In genomic region chr22:37552560-37553163, GRCh38 we compare ENCODE assay signal across 11 cellular contexts. TPM values are rescaled to one million over a fixed set of nuclear protein-coding genes. Genes with fewer than 3 reads are reported as not detected.
A peak's percentile ranks its signal among the peaks of the same experiment; 100 is the strongest.
DNase-seq lines count a peak whose midpoint lies in the region; ATAC-seq and TF ChIP-seq lines count a peak whose summit lies in the region.
"Had no signal": no experiment of that assay in that cellular context is flagged by ENCODE, and none has a peak within 500 bp of the region (broad histone marks: within the 10 kb centered on the region; RNA-seq: fewer than 3 reads in every experiment).

No MANE protein-coding gene starts in this region.

- H3K79me2 ChIP-seq in trophoblast cell (ENCODE audit: control insufficient read depth, insufficient read depth, low read length, poor library complexity): peaks cover 3% of the 10 kb centered on the region
- no peaks in the 10 kb centered on the region for H3K79me2 ChIP-seq in MM.1S (ENCODE audit: low read length)

- peak overlapping the region; percentile 41 for H4K8ac ChIP-seq in trophoblast cell (ENCODE audit: low read depth, low read length)

- no peak overlapping the region for H3K27ac ChIP-seq in WERI-Rb-1
- H3K27ac ChIP-seq in trophoblast cell (ENCODE audit: low read depth, low read length): peak overlapping the region; percentile 77
- H3K27ac ChIP-seq in CD4-positive, alpha-beta T cell (ENCODE audit: low read depth, low read length): no peak overlapping the region
- H3K27ac ChIP-seq in MM.1S (ENCODE audit: low read length): no peak overlapping the region

- H4K12ac ChIP-seq in trophoblast cell (ENCODE audit: low read depth, low read length): no peak overlapping the region

- no peaks in the 10 kb centered on the region for H3K36me3 ChIP-seq in WERI-Rb-1
- H3K36me3 ChIP-seq in trophoblast cell (ENCODE audit: control insufficient read depth in 1 of 2, insufficient read depth in 2 of 2, low read length in 2 of 2): no peaks in the 10 kb centered on the region
- no peaks in the 10 kb centered on the region for H3K36me3 ChIP-seq in MM.1S (replicated peaks; ENCODE audit: insufficient read depth, low read length)

- peak overlapping the region; percentile 27 for H3K14ac ChIP-seq in trophoblast cell (ENCODE audit: low read length)

- POLR2A ChIA-PET in CD4-positive, alpha-beta T cell (lab: Charles Lee): no interaction called here

- peaks cover 5% of the 10 kb centered on the region for H3K4me1 Mint-ChIP-seq in CD4-positive, alpha-beta T cell (ENCODE audit: low read depth)
- H3K4me1 Mint-ChIP-seq: stimulated activated naive CD8-positive, alpha-beta T cell treated with anti-CD3 and anti-CD28 coated beads, Interleukin-15, amount 100 ng/mL, for 72 hours had no signal

- peak overlapping the region; percentile 32 for H3K18ac ChIP-seq in trophoblast cell (ENCODE audit: low read length)

- H3K4ac ChIP-seq in trophoblast cell (ENCODE audit: low read depth, low read length): peak overlapping the region; percentile 47

- H3K27ac Mint-ChIP-seq in CD4-positive, alpha-beta T cell: no peak overlapping the region
- H3K27ac Mint-ChIP-seq: CD4-positive, CD25-positive, alpha-beta regulatory T cell had no signal

- no peak overlapping the region for H3K23ac ChIP-seq in trophoblast cell (ENCODE audit: low read length)

- H3K4me1 ChIP-seq in trophoblast cell (ENCODE audit: control insufficient read depth in 1 of 2, insufficient read depth in 2 of 2, low read length in 2 of 2): peaks cover 28 to 37% of the 10 kb centered on the region in 2 experiments
- H3K4me1 ChIP-seq in MM.1S (ENCODE audit: low read length): no peaks in the 10 kb centered on the region

- DNase-seq in EH (ENCODE audit: low read depth) (peak; percentile 86), WERI-Rb-1 (peak; percentile 60), Right ventricle myocardium superior (peak; percentile 72), trophoblast cell (peak; percentile 90 to 93), globus pallidus (ENCODE audit: low spot score) (no peak), NK-92 (lab: John Stamatoyannopoulos, UW; ENCODE audit: unreplicated experiment) (no peak), MM.1S (no peak)
- no peak for DNase-seq in CD4-positive, alpha-beta T cell
- DNase-seq: CD4-positive, CD25-positive, alpha-beta regulatory T cell; stimulated activated naive CD8-positive, alpha-beta T cell treated with anti-CD3 and anti-CD28 coated beads, Interleukin-15, amount 100 ng/mL, for 72 hours had no signal

- no peaks in the 10 kb centered on the region for H3F3A ChIP-seq in MM.1S (ENCODE audit: insufficient read depth, low read length)

- H2AK5ac ChIP-seq in trophoblast cell (ENCODE audit: low read length): peak overlapping the region; percentile 94

- intact Hi-C loops in Right ventricle myocardium superior (cut with DNase I): no loop called here
- intact Hi-C loops in CD4-positive, alpha-beta T cell (cut with DNase I, micrococcal nuclease): no loop called here

- ATAC-seq in Right ventricle myocardium superior (ENCODE audit: poor library complexity): peak; percentile 69
- ATAC-seq in CD4-positive, alpha-beta T cell (ENCODE audit: poor library complexity): no peak

- H2AFZ ChIP-seq in trophoblast cell (ENCODE audit: insufficient read depth, low read length, poor library complexity) (no peak overlapping the region), MM.1S (ENCODE audit: low read length) (no peak overlapping the region)

- H4K91ac ChIP-seq in trophoblast cell (ENCODE audit: low read depth, low read length): peak overlapping the region; percentile 94

- TF ChIP-seq CTCF in WERI-Rb-1 (IDR thresholded peaks at IDR 0.05; ENCODE audit: low read depth, low read length) (no peak), MM.1S (IDR thresholded peaks at IDR 0.05; ENCODE audit: low read length) (no peak)
- no peak for TF ChIP-seq CTCF in CD4-positive, alpha-beta T cell (IDR thresholded peaks at IDR 0.05)

- peaks cover 33% of the 10 kb centered on the region for H3K27me3 Mint-ChIP-seq in CD4-positive, alpha-beta T cell

- no peak overlapping the region for H3K4me3 Mint-ChIP-seq in CD4-positive, alpha-beta T cell
- H3K4me3 Mint-ChIP-seq: CD4-positive, CD25-positive, alpha-beta regulatory T cell; stimulated activated naive CD8-positive, alpha-beta T cell treated with anti-CD3 and anti-CD28 coated beads, Interleukin-15, amount 100 ng/mL, for 72 hours had no signal

- H3K9me2 ChIP-seq in MM.1S (replicated peaks; ENCODE audit: insufficient read depth, low read length): no peaks in the 10 kb centered on the region

- peak overlapping the region; percentile 82 for H2BK5ac ChIP-seq in trophoblast cell (ENCODE audit: low read depth, low read length, poor library complexity)

- H3K4me2 ChIP-seq in trophoblast cell (ENCODE audit: low read length): peak overlapping the region; percentile 59
- H3K4me2 ChIP-seq in MM.1S (ENCODE audit: low read depth, low read length): no peak overlapping the region

- peak overlapping the region; percentile 87 for H2BK120ac ChIP-seq in trophoblast cell (ENCODE audit: insufficient read depth, low read length, poor library complexity)

- WGBS in trophoblast cell (ENCODE audit: extremely low coverage, insufficient coverage, insufficient read length): no CpG with 5 or more reads among the region's 16 CpGs

- no peaks in the 10 kb centered on the region for H3K36me3 Mint-ChIP-seq in CD4-positive, alpha-beta T cell (ENCODE audit: low read depth)
- H3K36me3 Mint-ChIP-seq: CD4-positive, CD25-positive, alpha-beta regulatory T cell had no signal

- peak overlapping the region; percentile 96 for H2BK12ac ChIP-seq in trophoblast cell (ENCODE audit: low read length)

- no peaks in the 10 kb centered on the region for H3K9me3 ChIP-seq in WERI-Rb-1 (ENCODE audit: severe bottlenecking)
- peaks cover 2% of the 10 kb centered on the region for H3K9me3 ChIP-seq in trophoblast cell (ENCODE audit: insufficient read depth, low read depth, low read length)
- no peaks in the 10 kb centered on the region for H3K9me3 ChIP-seq in CD4-positive, alpha-beta T cell (ENCODE audit: control insufficient read depth, low read length)
- H3K9me3 ChIP-seq in MM.1S (replicated peaks; ENCODE audit: insufficient read depth, low read length): no peaks in the 10 kb centered on the region

- H3K4me3 ChIP-seq in WERI-Rb-1 (ENCODE audit: low read depth, low read length): no peak overlapping the region
- H3K4me3 ChIP-seq in trophoblast cell (ENCODE audit: low read depth, low read length): no peak overlapping the region
- H3K4me3 ChIP-seq in MM.1S (ENCODE audit: low read length): no peak overlapping the region

- CTCF ChIA-PET in CD4-positive, alpha-beta T cell (lab: Charles Lee): no interaction called here

- no peaks in the 10 kb centered on the region for H4K20me1 ChIP-seq in MM.1S (ENCODE audit: insufficient read depth, low read length)

- H3K9me3 Mint-ChIP-seq in CD4-positive, alpha-beta T cell: no peaks in the 10 kb centered on the region
- H3K9me3 Mint-ChIP-seq: CD4-positive, CD25-positive, alpha-beta regulatory T cell; stimulated activated naive CD8-positive, alpha-beta T cell treated with anti-CD3 and anti-CD28 coated beads, Interleukin-15, amount 100 ng/mL, for 72 hours had no signal

- H3K27me3 ChIP-seq in WERI-Rb-1 (ENCODE audit: insufficient read depth, low read depth, severe bottlenecking) (no peaks in the 10 kb centered on the region), trophoblast cell (ENCODE audit: insufficient read depth, low read length) (no peaks in the 10 kb centered on the region), MM.1S (replicated peaks; ENCODE audit: insufficient read depth, low read length) (peaks cover 49% of the 10 kb centered on the region)
- H3K27me3 ChIP-seq in CD4-positive, alpha-beta T cell (ENCODE audit: control insufficient read depth, insufficient read depth, low read length): peaks cover 5% of the 10 kb centered on the region

- peaks cover 30% of the 10 kb centered on the region for H3K79me1 ChIP-seq in trophoblast cell (ENCODE audit: low read length)

- H3K9ac ChIP-seq in trophoblast cell (ENCODE audit: low read length): no peak overlapping the region
- no peak overlapping the region for H3K9ac ChIP-seq in MM.1S (ENCODE audit: low read length)

RNA-seq across cellular contexts. Expression of gene CDC42EP1, which starts 7.6 kb away (rescaled TPM):
- total RNA-seq in Right ventricle myocardium superior: 15.4 TPM
- polyA plus RNA-seq in trophoblast cell (2013): 191 and 202 TPM in 2 replicates
- not detected for total RNA-seq in CD4-positive, alpha-beta T cell
- total RNA-seq: CD4-positive, CD25-positive, alpha-beta regulatory T cell had no signal
- polyA plus RNA-seq: CD4-positive, CD25-positive, alpha-beta regulatory T cell had no signal

RNA-seq across cellular contexts. Expression of gene LGALS2, which starts 27.2 kb away (rescaled TPM):
- not detected for total RNA-seq in Right ventricle myocardium superior
- polyA plus RNA-seq in trophoblast cell (2013): not detected in 2 replicates
- total RNA-seq in CD4-positive, alpha-beta T cell: 1 to 10 TPM; 2.6 to 3.0 TPM
- total RNA-seq: CD4-positive, CD25-positive, alpha-beta regulatory T cell; NCI-H460 had no signal

RNA-seq across cellular contexts. Expression of gene CARD10, which starts 33.4 kb away (rescaled TPM):
- total RNA-seq in Right ventricle myocardium superior: 8.3 TPM
- 4.7 and 4.9 TPM in 2 replicates for polyA plus RNA-seq in trophoblast cell (2013)
- total RNA-seq in CD4-positive, alpha-beta T cell: under 1 TPM; 0.20 to 0.63 TPM
- total RNA-seq: CD4-positive, CD25-positive, alpha-beta regulatory T cell had no signal
- polyA plus RNA-seq: CD4-positive, CD25-positive, alpha-beta regulatory T cell had no signal

RNA-seq across cellular contexts. Expression of gene GGA1, which starts 56.0 kb away (rescaled TPM):
- total RNA-seq in Right ventricle myocardium superior: 22.3 TPM
- polyA plus RNA-seq in trophoblast cell (2013): 31.8 and 32.0 TPM in 2 replicates
- total RNA-seq in CD4-positive, alpha-beta T cell: 10 to 100 TPM; 57.0 to 60.9 TPM

Comparison
In these comparisons a context has a peak if more than half of its experiments do, and no peak if none do; other contexts are left out.
1. DNase-seq: peak in EH (single experiment), WERI-Rb-1 (single experiment), Right ventricle myocardium superior (single experiment) and trophoblast cell (2 of 2); none in globus pallidus (single experiment), NK-92 (single experiment), CD4-positive, alpha-beta T cell (0 of 10) and MM.1S (single experiment).
2. RNA of gene CDC42EP1, which starts 7.6 kb away (total RNA-seq): 15.4 TPM in Right ventricle myocardium superior (single experiment); not detected in CD4-positive, alpha-beta T cell; every median in the first group is over 10 times any median in the second.